In the genomic region with DNA sequence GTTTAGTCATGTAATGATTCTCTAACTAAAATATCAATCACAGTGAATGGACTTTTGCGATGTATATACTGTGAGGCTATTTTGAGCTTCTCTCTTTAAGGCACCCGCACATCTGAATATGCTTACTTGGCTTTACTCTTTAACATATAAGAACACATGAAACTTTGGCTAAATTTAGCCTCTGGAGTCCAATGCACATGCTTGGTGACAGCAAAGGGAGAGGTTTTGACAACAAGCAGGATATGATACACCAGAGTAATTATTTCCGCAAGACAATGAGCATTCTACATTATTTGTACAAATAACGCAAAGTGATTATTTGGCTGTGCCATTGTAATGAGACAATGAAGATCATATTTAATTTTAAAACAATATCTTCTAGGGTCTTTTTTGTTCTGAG, we compare ENCODE assay signal across 11 cellular contexts.
DNase-seq lines count a peak whose midpoint lies in the region; ATAC-seq and TF ChIP-seq lines count a peak whose summit lies in the region.
"Had no signal": no experiment of that assay in that cellular context is flagged by ENCODE, and none has a peak within 500 bp of the region (broad histone marks: within the 10 kb centered on the region; RNA-seq: fewer than 3 reads in every experiment).

No MANE protein-coding gene starts in this region.

- H3K79me1 ChIP-seq in IMR-90 (ENCODE audit: low read depth in 1 of 2, low read length in 2 of 2) = peaks cover 26 to 61% of the 10 kb centered on the region in 2 experiments; a peak in 3 of 4 replicates

- no peak overlapping the region for H3K56ac ChIP-seq in IMR-90 (ENCODE audit: extremely low read depth, insufficient read depth, low read length)

- H3K23ac ChIP-seq in IMR-90 (ENCODE audit: low read depth, low read length) = peak overlapping the region; percentile 59

- WGBS in IMR-90 (ENCODE audit: extremely low coverage in 2 of 2, insufficient read length in 1 of 2), 2 experiments = no CpG with 5 or more reads among the region's 4 CpGs

- H3K27ac ChIP-seq in IMR-90 (ENCODE audit: insufficient read depth, low read length) (0 out of 2 replicates have a peak overlapping the region, but pooled peaks have one; percentile 27), right atrium auricular region (peak overlapping the region; percentile 44 to 51), subcutaneous abdominal adipose tissue (ENCODE audit: low read depth, low read length) (peak overlapping the region; percentile 49)
- H3K27ac ChIP-seq: right lobe of liver had no signal

- POLR2A ChIA-PET in IMR-90 (lab: Charles Lee; ENCODE audit: unreplicated experiment) (no interaction called here), activated B cell treated with CpG ODN at 0.5 μM for 24 hours (lab: Charles Lee) (interaction anchor here (1.3 to 4.8 kb wide), 6 partner anchors 9 to 74 kb away, joined by 3 to 53 read pairs (median 8); a partner anchor contains a TSS), HEK293T (lab: Yijun Ruan, JAX) (no interaction called here)

- in situ Hi-C loops in IMR-90 (cut with MboI; ENCODE audit: low sequenced_read_pairs) = no loop called here

- H3K36me3 Mint-ChIP-seq in activated B cell treated with CpG ODN at 0.5 μM for 24 hours (ENCODE audit: low read depth) (peaks cover 57% of the 10 kb centered on the region), natural killer cell (no peaks in the 10 kb centered on the region)

- peaks cover 9% of the 10 kb centered on the region for H3K36me3 ChIP-seq in IMR-90 (ENCODE audit: control insufficient read depth, insufficient read depth, low read length)
- H3K36me3 ChIP-seq in right atrium auricular region = no peaks in the 10 kb centered on the region
- H3K36me3 ChIP-seq in subcutaneous abdominal adipose tissue (ENCODE audit: control insufficient read depth in 5 of 5, insufficient read depth in 5 of 5, low read length in 5 of 5) = no peaks in the 10 kb centered on the region
- H3K36me3 ChIP-seq: right lobe of liver, thoracic aorta had no signal

- peak overlapping the region; percentile 37; the same call in 1 of the 2 replicates for H3K14ac ChIP-seq in IMR-90 (replicated peaks; ENCODE audit: low read depth, low read length)

- H3K4me3 Mint-ChIP-seq in activated B cell treated with CpG ODN at 0.5 μM for 24 hours (no peak overlapping the region), natural killer cell (no peak overlapping the region)
- H3K4me3 Mint-ChIP-seq: activated CD8-positive, alpha-beta T cell treated with anti-CD3 and anti-CD28 coated beads, Interleukin-2, amount 10 ng/mL, durations not matched to agents 7 days and 5 days; activated naive CD4-positive, alpha-beta T cell treated with anti-CD3 and anti-CD28 coated beads, Interleukin-2, amount 50 U/mL, for 24 hours had no signal

- H3K4ac ChIP-seq in IMR-90 (ENCODE audit: low read depth, low read length) = peak overlapping the region; percentile 31; the same call in 1 of the 2 replicates

- H3K4me1 Mint-ChIP-seq in activated B cell treated with CpG ODN at 0.5 μM for 24 hours = peaks cover 81% of the 10 kb centered on the region
- peaks cover 19 to 45% of the 10 kb centered on the region in 2 donors for H3K4me1 Mint-ChIP-seq in natural killer cell

- DNase-seq in IMR-90 (no peak), activated B cell treated with CpG ODN at 0.5 μM for 24 hours (no peak), right atrium auricular region (ENCODE audit: low spot score) (no peak), HEK293T (ENCODE audit: extremely low spot score) (no peak), natural killer cell (no peak)
- DNase-seq: activated CD8-positive, alpha-beta T cell treated with anti-CD3 and anti-CD28 coated beads, Interleukin-2, amount 10 ng/mL, durations not matched to agents 7 days and 5 days; right lobe of liver had no signal

- no TSS peak for BruUV-seq in IMR-90 (replicated peaks; lab: Mats Ljungman, UMichigan)

- H3K9me3 Mint-ChIP-seq in activated B cell treated with CpG ODN at 0.5 μM for 24 hours (peaks cover 3% of the 10 kb centered on the region), natural killer cell (no peaks in the 10 kb centered on the region)
- H3K9me3 Mint-ChIP-seq: activated naive CD4-positive, alpha-beta T cell treated with anti-CD3 and anti-CD28 coated beads, Interleukin-2, amount 50 U/mL, for 24 hours had no signal

- no peak overlapping the region for H3K18ac ChIP-seq in IMR-90 (ENCODE audit: low read depth, low read length)

- peak overlapping the region; percentile 69; the same call in 1 of the 2 replicates for H3K4me2 ChIP-seq in IMR-90 (ENCODE audit: low read depth, low read length)

- H2BK120ac ChIP-seq in IMR-90 (ENCODE audit: low read depth, low read length) = no peak overlapping the region

- H4K91ac ChIP-seq in IMR-90 (ENCODE audit: insufficient read depth, low read depth, low read length) = peak overlapping the region; percentile 60; the same call in 1 of the 2 replicates

- no peak overlapping the region for H3K4me3 ChIP-seq in IMR-90 (ENCODE audit: insufficient read depth, low read depth, low read length)
- H3K4me3 ChIP-seq in right atrium auricular region = no peak overlapping the region
- H3K4me3 ChIP-seq in subcutaneous abdominal adipose tissue (ENCODE audit: low read depth in 1 of 5, low read length in 5 of 5) = no peak overlapping the region
- H3K4me3 ChIP-seq: right lobe of liver had no signal

- H2AFZ ChIP-seq in IMR-90 (replicated peaks; ENCODE audit: low read length, poor library complexity) = no peak overlapping the region

- no peaks in the 10 kb centered on the region for H3K27me3 Mint-ChIP-seq in activated B cell treated with CpG ODN at 0.5 μM for 24 hours
- H3K27me3 Mint-ChIP-seq in natural killer cell (ENCODE audit: low read depth in 2 of 2) = no peaks in the 10 kb centered on the region
- H3K27me3 Mint-ChIP-seq: activated naive CD4-positive, alpha-beta T cell treated with anti-CD3 and anti-CD28 coated beads, Interleukin-2, amount 50 U/mL, for 24 hours had no signal

- H2BK20ac ChIP-seq in IMR-90 (ENCODE audit: low read depth, low read length) = no peak overlapping the region

- no peak for TF ChIP-seq POLR2A in IMR-90 (IDR thresholded peaks at IDR 0.05; ENCODE audit: low read depth, low read length)

- no peaks in the 10 kb centered on the region for H3K27me3 ChIP-seq in IMR-90 (ENCODE audit: control insufficient read depth, insufficient read depth, low read length)
- H3K27me3 ChIP-seq in right atrium auricular region = no peaks in the 10 kb centered on the region
- no peaks in the 10 kb centered on the region for H3K27me3 ChIP-seq in subcutaneous abdominal adipose tissue (ENCODE audit: control insufficient read depth in 5 of 5, insufficient read depth in 4 of 5, low read length in 5 of 5)
- H3K27me3 ChIP-seq: right lobe of liver had no signal

- H3K9ac ChIP-seq in IMR-90 (ENCODE audit: low read depth, low read length) (peak overlapping the region; percentile 55; the same call in 1 of the 2 replicates), subcutaneous abdominal adipose tissue (ENCODE audit: low read length in 5 of 5) (peak overlapping the region in 2 of 5 donors; percentile 44 to 52)

- no peak overlapping the region; the same call in 1 of the 2 replicates for H4K5ac ChIP-seq in IMR-90 (ENCODE audit: low read depth, low read length)

- H2AK5ac ChIP-seq in IMR-90 (ENCODE audit: low read depth, low read length) = no peak overlapping the region

- 0 out of 3 replicates have a peak overlapping the region, but pooled peaks have one; percentile 36 for H2BK15ac ChIP-seq in IMR-90 (ENCODE audit: low read depth, low read length)

- no peaks in the 10 kb centered on the region for H3K9me3 ChIP-seq in IMR-90 (ENCODE audit: control insufficient read depth, insufficient read depth, low read length)
- H3K9me3 ChIP-seq in right atrium auricular region = no peaks in the 10 kb centered on the region
- H3K9me3 ChIP-seq in subcutaneous abdominal adipose tissue (ENCODE audit: control insufficient read depth in 5 of 5, low read length in 5 of 5) = no peaks in the 10 kb centered on the region
- H3K9me3 ChIP-seq: right lobe of liver, thoracic aorta had no signal

- peaks cover 23% of the 10 kb centered on the region; the same call in 1 of the 2 replicates for H4K20me1 ChIP-seq in IMR-90 (ENCODE audit: insufficient read depth, low read length)

- H3K4me1 ChIP-seq in IMR-90 (ENCODE audit: control insufficient read depth, insufficient read depth, low read length) (peaks cover 12% of the 10 kb centered on the region), right atrium auricular region (peaks cover 0 to 46% of the 10 kb centered on the region in 2 donors), subcutaneous abdominal adipose tissue (ENCODE audit: control insufficient read depth in 5 of 5, insufficient read depth in 5 of 5, low read length in 5 of 5) (peaks cover 3 to 50% (median 48%) of the 10 kb centered on the region in 5 donors)

- H2AK9ac ChIP-seq in IMR-90 (replicated peaks; ENCODE audit: low read depth, low read length, poor library complexity) = no peak overlapping the region

- intact Hi-C loops in IMR-90 (cut with micrococcal nuclease) (no loop called here), activated B cell treated with CpG ODN at 0.5 μM for 24 hours (cut with micrococcal nuclease) (no loop called here), natural killer cell (cut with micrococcal nuclease) (no loop called here)

- no peak overlapping the region for H4K8ac ChIP-seq in IMR-90 (ENCODE audit: low read depth in 2 of 2, low read length in 2 of 2)

- ATAC-seq in IMR-90 (ENCODE audit: low read depth) = no peak
- no peak for ATAC-seq in activated B cell treated with CpG ODN at 0.5 μM for 24 hours (ENCODE audit: low read depth)
- no peak for ATAC-seq in HG02759 (IDR thresholded peaks at IDR 0.05; ENCODE audit: unreplicated experiment)
- no peak for ATAC-seq in natural killer cell
- ATAC-seq: activated CD8-positive, alpha-beta T cell treated with anti-CD3 and anti-CD28 coated beads, Interleukin-2, amount 10 ng/mL, durations not matched to agents 7 days and 5 days; right lobe of liver had no signal

- no peak for TF ChIP-seq RAD21 in IMR-90 (IDR thresholded peaks at IDR 0.05; ENCODE audit: low read length)

- peaks cover 3% of the 10 kb centered on the region for H3K9me1 ChIP-seq in IMR-90 (ENCODE audit: insufficient read depth, low read length)

- CTCF ChIA-PET in IMR-90 (lab: Yijun Ruan, JAX) (no interaction called here), activated B cell treated with CpG ODN at 0.5 μM for 24 hours (lab: Charles Lee) (interaction anchor here (0.6 to 1.0 kb wide), 3 partner anchors 32 to 271 kb away, joined by 3 read pairs; no protein-coding TSS in a partner anchor), HEK293T (lab: Yijun Ruan, JAX) (no interaction called here)

- peak overlapping the region; percentile 65 for H2BK5ac ChIP-seq in IMR-90 (ENCODE audit: low read depth, low read length, poor library complexity, severe bottlenecking)

- TF ChIP-seq CTCF in IMR-90 (conservative IDR thresholded peaks at IDR 0.05; ENCODE audit: low read depth, low read length) (no peak), activated B cell treated with CpG ODN at 0.5 μM for 24 hours (IDR thresholded peaks at IDR 0.05) (no peak), right atrium auricular region (IDR thresholded peaks at IDR 0.05) (no peak), natural killer cell (IDR thresholded peaks at IDR 0.05) (no peak)

- H3K27ac Mint-ChIP-seq in activated B cell treated with CpG ODN at 0.5 μM for 24 hours (peak overlapping the region; percentile 78), natural killer cell (peak overlapping the region in 1 of 2 donors; percentile 40)
- H3K27ac Mint-ChIP-seq: activated CD8-positive, alpha-beta T cell treated with anti-CD3 and anti-CD28 coated beads, Interleukin-2, amount 10 ng/mL, durations not matched to agents 7 days and 5 days had no signal

- dilution Hi-C loops in IMR-90 (cut with HindIII; ENCODE audit: low sequenced_read_pairs, unreplicated experiment) = no loop called here
